1 cellular context compared by ENCODE assay signal in genomic region chr15:67542462-67543347, GRCh38.
A peak's percentile ranks its signal among the peaks of the same experiment; 100 is the strongest.
TF ChIP-seq lines count a peak whose summit lies in the region.

MAP2K5 (plus strand) TSS chr15:67542703; CDS start chr15:67543336, 633 bp downstream.

TF ChIP-seq in HepG2, 621 proteins besides CTCF, POLR2A, EP300 and RAD21 (continued from another document and continues in another):
- TF ChIP-seq UBTF (CRISPR knock-in tag; IDR thresholded peaks at IDR 0.05) (peak; percentile 77), ZUFSP (CRISPR knock-in tag; IDR thresholded peaks at IDR 0.05; ENCODE audit: borderline replicate concordance) (no peak), NCOA2 (CRISPR knock-in tag; IDR thresholded peaks at IDR 0.05) (no peak), HNRNPUL1 (IDR thresholded peaks at IDR 0.05; ENCODE audit: low read depth, low read length) (no peak), HDAC6 (IDR thresholded peaks at IDR 0.05; ENCODE audit: low read depth, low read length) (no peak), JARID2 (CRISPR knock-in tag; IDR thresholded peaks at IDR 0.05; ENCODE audit: insufficient replicate concordance) (no peak), TIGD3 (CRISPR knock-in tag; IDR thresholded peaks at IDR 0.05; ENCODE audit: borderline replicate concordance) (no peak), ZNF615 (CRISPR knock-in tag; IDR thresholded peaks at IDR 0.05; ENCODE audit: borderline replicate concordance) (no peak), ZNF441 (CRISPR knock-in tag; IDR thresholded peaks at IDR 0.05; ENCODE audit: borderline replicate concordance) (peak; percentile 31; the same call in 1 of the 2 replicates), CCAR2 (optimal IDR thresholded peaks at IDR 0.05; ENCODE audit: low read depth, low read length) (no peak), ZFP36 (IDR thresholded peaks at IDR 0.05; ENCODE audit: borderline replicate concordance, low read depth, low read length, partially characterized antibody) (no peak), ZMYM2 (CRISPR knock-in tag; IDR thresholded peaks at IDR 0.05) (no peak), NBN (conservative IDR thresholded peaks at IDR 0.05) (no peak), ZNF646 (CRISPR knock-in tag; IDR thresholded peaks at IDR 0.05) (no peak), NFE2L2 (IDR thresholded peaks at IDR 0.05; ENCODE audit: low read length) (no peak), STAG1 (CRISPR knock-in tag; IDR thresholded peaks at IDR 0.05) (0 out of 2 replicates have a peak, but pooled peaks have one; percentile 5), ZNF329 (CRISPR knock-in tag; IDR thresholded peaks at IDR 0.05; ENCODE audit: low read depth) (peak; percentile 40; the same call in 1 of the 2 replicates), ATF7 (IDR thresholded peaks at IDR 0.05) (no peak), ATF7 (CRISPR knock-in tag; IDR thresholded peaks at IDR 0.05) (no peak), MEIS1 (CRISPR knock-in tag; IDR thresholded peaks at IDR 0.05; ENCODE audit: borderline replicate concordance) (no peak), DBP (CRISPR knock-in tag; IDR thresholded peaks at IDR 0.05; ENCODE audit: not compliant biosample characterization) (no peak), POLR2AphosphoS5 (IDR thresholded peaks at IDR 0.05; ENCODE audit: low read depth, low read length) (peak; percentile 83), ZNF24 (IDR thresholded peaks at IDR 0.05) (no peak), SRSF1 (optimal IDR thresholded peaks at IDR 0.05; ENCODE audit: low read depth, low read length) (peak; percentile 38), ZNF556 (CRISPR knock-in tag; IDR thresholded peaks at IDR 0.05; ENCODE audit: borderline replicate concordance) (0 out of 2 replicates have a peak, but pooled peaks have one; percentile 23), KDM4B (CRISPR knock-in tag; IDR thresholded peaks at IDR 0.05) (no peak), ZBTB49 (CRISPR knock-in tag; IDR thresholded peaks at IDR 0.05; ENCODE audit: borderline replicate concordance) (no peak), THAP7 (CRISPR knock-in tag; IDR thresholded peaks at IDR 0.05) (no peak), ADNP (CRISPR knock-in tag; IDR thresholded peaks at IDR 0.05) (no peak), FOXP1 (IDR thresholded peaks at IDR 0.05) (no peak), FOXP1 (CRISPR knock-in tag; IDR thresholded peaks at IDR 0.05) (no peak), ZBTB37 (CRISPR knock-in tag; IDR thresholded peaks at IDR 0.05) (no peak), ZNF136 (CRISPR knock-in tag; IDR thresholded peaks at IDR 0.05; ENCODE audit: low read depth) (no peak), DR1 (CRISPR knock-in tag; IDR thresholded peaks at IDR 0.05) (no peak), MIER2 (CRISPR knock-in tag; IDR thresholded peaks at IDR 0.05) (no peak), CBFB (CRISPR knock-in tag; IDR thresholded peaks at IDR 0.05) (no peak), ZNF331 (CRISPR knock-in tag; IDR thresholded peaks at IDR 0.05) (peak; percentile 30; the same call in 1 of the 2 replicates), ZBTB43 (CRISPR knock-in tag; conservative IDR thresholded peaks at IDR 0.05) (no peak)
